8 cellular contexts compared by ENCODE assay signal in the genomic region with DNA sequence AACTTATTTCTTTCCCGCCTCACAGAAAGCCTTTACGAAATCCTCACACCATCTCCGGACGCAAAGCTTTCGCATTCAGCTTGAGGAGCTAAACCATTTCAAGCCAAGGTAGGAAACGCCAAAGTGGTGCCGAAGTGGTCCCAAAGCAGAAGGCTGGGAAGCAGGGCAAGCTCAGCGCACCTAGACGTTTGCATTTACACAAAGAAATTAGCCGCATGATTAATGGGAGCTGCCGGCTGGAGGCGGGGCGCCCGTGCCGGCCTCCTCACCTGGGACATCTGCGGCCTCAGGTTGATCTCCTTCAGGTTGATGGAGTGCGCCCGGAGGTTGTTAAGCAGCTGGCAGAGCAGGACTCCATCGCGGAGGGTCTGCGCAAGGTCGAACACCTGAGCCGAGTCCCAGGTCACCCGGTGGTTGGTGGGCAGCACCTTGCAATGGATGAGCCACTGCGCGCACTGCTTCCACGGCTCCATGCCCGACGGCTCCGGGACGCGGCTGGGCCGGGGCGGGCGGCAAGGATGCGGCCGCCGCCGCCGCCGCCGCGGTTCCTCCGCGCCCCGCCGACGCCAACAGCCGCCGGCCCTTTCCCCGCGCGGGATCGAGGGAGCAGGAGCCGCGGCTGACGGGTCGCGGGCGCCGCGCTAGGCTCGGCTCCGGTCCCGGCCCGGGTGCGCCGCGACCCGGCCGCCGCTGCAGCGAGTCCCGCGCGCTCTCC. TPM values are rescaled to one million over a fixed set of nuclear protein-coding genes. Genes with fewer than 3 reads are reported as not detected.
DNase-seq lines count a peak whose midpoint lies in the region; ATAC-seq, FAIRE-seq and TF ChIP-seq lines count a peak whose summit lies in the region.

No MANE protein-coding gene starts in this region.

- ATAC-seq in activated CD4-positive, alpha-beta T cell treated with anti-CD3 and anti-CD28 coated beads for 36 hours, result peak; percentile 2
- ATAC-seq in left lung (peak; percentile 7), HG03095 (IDR thresholded peaks at IDR 0.05; ENCODE audit: unreplicated experiment) (no peak)

- H3K4me1 Mint-ChIP-seq in activated CD4-positive, alpha-beta T cell treated with anti-CD3 and anti-CD28 coated beads for 36 hours, result peaks cover 23% of the 10 kb centered on the region

- TF ChIP-seq CTCF in bronchial epithelial cell (IDR thresholded peaks at IDR 0.05; ENCODE audit: insufficient read depth, low read length, severe bottlenecking) (no peak), left lung (IDR thresholded peaks at IDR 0.05) (no peak)

- no peaks in the 10 kb centered on the region for H3K36me3 Mint-ChIP-seq in activated CD4-positive, alpha-beta T cell treated with anti-CD3 and anti-CD28 coated beads for 36 hours (ENCODE audit: low read depth)

- H3K9me3 Mint-ChIP-seq in activated CD4-positive, alpha-beta T cell treated with anti-CD3 and anti-CD28 coated beads for 36 hours (ENCODE audit: low read depth), result no peaks in the 10 kb centered on the region

- DNase-seq in activated CD4-positive, alpha-beta T cell treated with anti-CD3 and anti-CD28 coated beads for 36 hours, result peak; percentile 46
- no peak for DNase-seq in activated CD4-positive, alpha-beta T cell treated with anti-CD3 and anti-CD28 coated beads for 1 hour
- DNase-seq in SK-N-MC (ENCODE audit: low read depth, low spot score) (no peak), bronchial epithelial cell (ENCODE audit: low read depth) (peak; percentile 20), left lung (peak in 1 of 2 donors; percentile 37), KG1 (lab: John Stamatoyannopoulos, UW) (no peak)
- peak; percentile 19 to 22 for DNase-seq in stimulated activated CD4-positive, alpha-beta T cell treated with anti-CD3 and anti-CD28 coated beads, Interleukin-4, amount 100 ng/mL, for 48 hours (ENCODE audit: low read depth in 2 of 2)

- H3K36me3 ChIP-seq in SK-N-MC (ENCODE audit: insufficient read depth, low read length) (no peaks in the 10 kb centered on the region), bronchial epithelial cell (ENCODE audit: control insufficient read depth, insufficient read depth, low read length) (no peaks in the 10 kb centered on the region), left lung (no peaks in the 10 kb centered on the region)

- intact Hi-C loops in activated CD4-positive, alpha-beta T cell treated with anti-CD3 and anti-CD28 coated beads for 36 hours (cut with DNase I, micrococcal nuclease), result loop anchor here (1.0 to 10.0 kb wide), 8 partner anchors 68 to 910 kb away; a partner anchor contains a TSS
- intact Hi-C loops in left lung (cut with DNase I), result no loop called here

- H3K9me3 ChIP-seq in SK-N-MC (ENCODE audit: low read depth, low read length) (no peaks in the 10 kb centered on the region), left lung (no peaks in the 10 kb centered on the region)

- CTCF ChIA-PET in activated CD4-positive, alpha-beta T cell treated with anti-CD3 and anti-CD28 coated beads for 36 hours (lab: Charles Lee), result interaction anchor here (0.6 to 1.9 kb wide), 15 partner anchors 9 to 685 kb away, joined by 3 to 13 read pairs (median 4); no protein-coding TSS in a partner anchor

- no peak for FAIRE-seq in bronchial epithelial cell (lab: Jason Lieb, UNC)

- POLR2A ChIA-PET in activated CD4-positive, alpha-beta T cell treated with anti-CD3 and anti-CD28 coated beads for 36 hours (lab: Charles Lee), result interaction anchor here (0.8 kb wide), 3 partner anchors 9 to 171 kb away, joined by 3 to 4 read pairs (median 3); no protein-coding TSS in a partner anchor

- peak overlapping the region; percentile 89 for H3K27ac Mint-ChIP-seq in activated CD4-positive, alpha-beta T cell treated with anti-CD3 and anti-CD28 coated beads for 36 hours

- H3K4me1 ChIP-seq in left lung, result peaks cover 4 to 29% of the 10 kb centered on the region in 2 donors

- H3K27me3 ChIP-seq in bronchial epithelial cell (ENCODE audit: control insufficient read depth, insufficient read depth, low read length), result peaks cover 12% of the 10 kb centered on the region
- peaks cover 0 to 30% of the 10 kb centered on the region in 2 donors for H3K27me3 ChIP-seq in left lung

- no peak overlapping the region for H3K9ac ChIP-seq in SK-N-MC (ENCODE audit: insufficient read length)

- H3K27ac ChIP-seq in SK-N-MC (no peak overlapping the region), left lung (peak overlapping the region; percentile 60 to 96)

- H3K4me3 ChIP-seq in SK-N-MC, result peak overlapping the region; percentile 94
- H3K4me3 ChIP-seq in bronchial epithelial cell (ENCODE audit: low read depth, low read length), result peak overlapping the region; percentile 32
- H3K4me3 ChIP-seq in left lung, result peak overlapping the region; percentile 30 to 72

- peak overlapping the region; percentile 84 for H3K4me3 Mint-ChIP-seq in activated CD4-positive, alpha-beta T cell treated with anti-CD3 and anti-CD28 coated beads for 36 hours

- H3K27me3 Mint-ChIP-seq in activated CD4-positive, alpha-beta T cell treated with anti-CD3 and anti-CD28 coated beads for 36 hours, result no peaks in the 10 kb centered on the region

RNA-seq across cellular contexts. Expression of a gene that starts 0.4 kb away (rescaled TPM):
- 1 to 10 TPM; 1.3 to 1.9 TPM for total RNA-seq in activated CD4-positive, alpha-beta T cell treated with anti-CD3 and anti-CD28 coated beads for 36 hours
- total RNA-seq in bronchial epithelial cell (10.5 and 30.1 TPM in 2 replicates), left lung (10 to 100 TPM in 1 of 2 donors, 1 to 10 TPM in 1; 7.3 to 14.5 TPM)

Comparison
In these comparisons a context has a peak if more than half of its experiments do, and no peak if none do; other contexts are left out.
1. DNase-seq: peak in activated CD4-positive, alpha-beta T cell treated with anti-CD3 and anti-CD28 coated beads for 36 hours (single experiment), bronchial epithelial cell (single experiment) and stimulated activated CD4-positive, alpha-beta T cell treated with anti-CD3 and anti-CD28 coated beads, Interleukin-4, amount 100 ng/mL, for 48 hours (2 of 2); none in activated CD4-positive, alpha-beta T cell treated with anti-CD3 and anti-CD28 coated beads for 1 hour (single experiment), SK-N-MC (single experiment) and KG1 (single experiment).
2. H3K4me3 ChIP-seq: peak in every context shown above with its lines; median percentile 94 in SK-N-MC; 51 in left lung; 32 in bronchial epithelial cell.
3. intact Hi-C loops: an anchor here in activated CD4-positive, alpha-beta T cell treated with anti-CD3 and anti-CD28 coated beads for 36 hours (1.0 to 10.0 kb wide); none called in left lung.